In genomic region chr6:42890311-42891198, GRCh38 we compare ENCODE assay signal across 1 cellular context.
A peak's percentile ranks its signal among the peaks of the same experiment; 100 is the strongest.
TF ChIP-seq lines count a peak whose summit lies in the region.

No MANE protein-coding gene starts in this region.

TF ChIP-seq in GM12878, 131 proteins besides CTCF, POLR2A, EP300 and RAD21 (continued from another document and continues in another):
- TF ChIP-seq E2F8 (IDR thresholded peaks at IDR 0.05; ENCODE audit: low read depth, partially characterized antibody) (peak; percentile 67), KLF5 (IDR thresholded peaks at IDR 0.05; ENCODE audit: partially characterized antibody) (peak; percentile 97), E2F4 (IDR thresholded peaks at IDR 0.05; ENCODE audit: low read depth, low read length) (no peak; the same call in 1 of the 2 replicates), HDGF (IDR thresholded peaks at IDR 0.05) (peak; percentile 94; the same call in 1 of the 2 replicates), CEBPB (IDR thresholded peaks at IDR 0.05; ENCODE audit: borderline replicate concordance in 1 of 2, low read depth in 2 of 2, low read length in 2 of 2) (no peak), EGR1 (IDR thresholded peaks at IDR 0.05; ENCODE audit: borderline replicate concordance in 1 of 2, low read depth in 2 of 2, low read length in 2 of 2) (no peak), GATAD2B (conservative IDR thresholded peaks at IDR 0.05; ENCODE audit: low read depth) (peak; percentile 78; the same call in 1 of the 2 replicates), TCF12 (IDR thresholded peaks at IDR 0.05; ENCODE audit: low read depth, low read length) (0 out of 2 replicates have a peak, but pooled peaks have one; percentile 34), TBL1XR1 (IDR thresholded peaks at IDR 0.05; ENCODE audit: low read depth, low read length) (no peak), FOXM1 (IDR thresholded peaks at IDR 0.05; ENCODE audit: low read depth, low read length) (0 out of 2 replicates have a peak, but pooled peaks have one; percentile 55), POU2F2 (IDR thresholded peaks at IDR 0.05; ENCODE audit: borderline replicate concordance, low read depth, low read length) (peak; percentile 74; the same call in 2 of the 3 replicates), E4F1 (IDR thresholded peaks at IDR 0.05; ENCODE audit: borderline replicate concordance, partially characterized antibody) (peak; percentile 78), SIN3A (IDR thresholded peaks at IDR 0.05; ENCODE audit: low read depth, low read length) (0 out of 2 replicates have a peak, but pooled peaks have one; percentile 54), RB1 (IDR thresholded peaks at IDR 0.05; ENCODE audit: borderline replicate concordance) (peak; percentile 61; the same call in 1 of the 2 replicates), BHLHE40 (IDR thresholded peaks at IDR 0.05; ENCODE audit: borderline replicate concordance in 1 of 2, low read depth in 2 of 2, low read length in 1 of 2) (peak; percentile 93 to 97), FOXK2 (IDR thresholded peaks at IDR 0.05) (peak; percentile 96), RELA (IDR thresholded peaks at IDR 0.05; ENCODE audit: borderline replicate concordance, partially characterized antibody) (peak; percentile 78), ELK1 (IDR thresholded peaks at IDR 0.05; ENCODE audit: low read depth, low read length) (peak; percentile 93), USF1 (IDR thresholded peaks at IDR 0.05; ENCODE audit: borderline replicate concordance, extremely low read length, insufficient read depth, low read depth, low read length) (no peak), SMARCA5 (IDR thresholded peaks at IDR 0.05) (peak; percentile 15; the same call in 1 of the 2 replicates), HCFC1 (IDR thresholded peaks at IDR 0.05; ENCODE audit: low read length) (peak; percentile 49), BMI1 (IDR thresholded peaks at IDR 0.05; ENCODE audit: borderline replicate concordance) (peak; percentile 45; the same call in 1 of the 2 replicates), IKZF2 (IDR thresholded peaks at IDR 0.05) (peak in 1 of 2 experiments; percentile 55; a peak in 1 of 4 replicates), POLR2AphosphoS2 (IDR thresholded peaks at IDR 0.05; ENCODE audit: low read depth, low read length) (peak; percentile 96), SIX5 (IDR thresholded peaks at IDR 0.05; ENCODE audit: low read depth, low read length, severe bottlenecking) (peak; percentile 50), ZBTB40 (IDR thresholded peaks at IDR 0.05; ENCODE audit: borderline replicate concordance) (peak; percentile 78; the same call in 1 of the 2 replicates), NBN (IDR thresholded peaks at IDR 0.05) (peak; percentile 95), ZZZ3 (IDR thresholded peaks at IDR 0.05; ENCODE audit: control insufficient read depth, insufficient read length, low read depth) (no peak), PRDM15 (CRISPR knock-in tag; IDR thresholded peaks at IDR 0.05) (peak; percentile 41; the same call in 1 of the 2 replicates), SP1 (IDR thresholded peaks at IDR 0.05; ENCODE audit: low read depth, low read length) (peak; percentile 67), RBBP5 (conservative IDR thresholded peaks at IDR 0.05) (no peak), CHD1 (IDR thresholded peaks at IDR 0.05; ENCODE audit: low read depth, low read length) (peak; percentile 99), BRCA1 (IDR thresholded peaks at IDR 0.05; ENCODE audit: low read depth, low read length) (no peak), MXI1 (IDR thresholded peaks at IDR 0.05; ENCODE audit: low read depth, low read length) (peak; percentile 93), IKZF1 (conservative IDR thresholded peaks at IDR 0.05) (peak; percentile 66), BCLAF1 (IDR thresholded peaks at IDR 0.05) (peak; percentile 89), RUNX3 (IDR thresholded peaks at IDR 0.05; ENCODE audit: low read length) (peak; percentile 54)
